Comparison of ENCODE assay signal across 32 cellular contexts in genomic region chr1:221862971-221863370, GRCh38.
"Had no signal": no experiment of that assay in that cellular context is flagged by ENCODE, and none has a peak within 500 bp of the region (broad histone marks: within the 10 kb centered on the region; RNA-seq: fewer than 3 reads in every experiment).

No MANE protein-coding gene starts in this region.

- H3K4me1 ChIP-seq: colonic mucosa, gastroesophageal sphincter, heart left ventricle, parathyroid adenoma, right atrium auricular region, spleen, transverse colon, upper lobe of right lung, uterus had no signal

- ATAC-seq: esophagus mucosa; gastroesophageal sphincter; heart left ventricle; left lobe of liver; mucosa of descending colon; natural killer cell treated with Interleukin-12 subunit alpha and Interleukin-12 subunit beta and Interleukin-15 and Interleukin-18, amount 100 ng/mL, for 72 hours; sciatic nerve; upper lobe of right lung had no signal

- H3K4me2 ChIP-seq: hepatocyte had no signal

- H3K4me1 Mint-ChIP-seq: mesothelial cell of epicardium, neural crest cell had no signal

- H3K4me3 Mint-ChIP-seq: dendritic cell treated with granulocyte-macrophage colony-stimulating factor and Interleukin-4, amounts not matched to agents 40 ng/mL and 50 ng/mL, for 4 days; endodermal cell; mesothelial cell of epicardium; natural killer cell treated with Interleukin-12 subunit alpha and Interleukin-12 subunit beta and Interleukin-15 and Interleukin-18, amount 100 ng/mL, for 72 hours; neural crest cell; stimulated activated memory B cell treated with anti-CD40 and anti-IgM and Interleukin-4, amounts not matched to agents 10 μg/mL and 1 μg/mL and 100 μg/mL, for 72 hours; stimulated activated naive CD8-positive, alpha-beta T cell treated with anti-CD3 and anti-CD28 coated beads, Interleukin-15, Interleukin-2, amounts not matched to agents 100 ng/mL and 50 ng/mL, for 24 hours had no signal

- H3K79me2 ChIP-seq: hepatocyte, parathyroid adenoma had no signal

- H3K36me3 Mint-ChIP-seq: mesothelial cell of epicardium; naive B cell; stimulated activated memory B cell treated with anti-CD40 and anti-IgM and Interleukin-4, amounts not matched to agents 10 μg/mL and 1 μg/mL and 100 μg/mL, for 72 hours had no signal

- H3K27ac Mint-ChIP-seq: dendritic cell treated with granulocyte-macrophage colony-stimulating factor and Interleukin-4, amounts not matched to agents 40 ng/mL and 50 ng/mL, for 4 days; endodermal cell; mesothelial cell of epicardium; natural killer cell treated with Interleukin-12 subunit alpha and Interleukin-12 subunit beta and Interleukin-15 and Interleukin-18, amount 100 ng/mL, for 72 hours; progenitor cell of endocrine pancreas; stimulated activated memory B cell treated with anti-CD40 and anti-IgM and Interleukin-4, amounts not matched to agents 10 μg/mL and 1 μg/mL and 100 μg/mL, for 72 hours; stimulated activated naive CD8-positive, alpha-beta T cell treated with anti-CD3 and anti-CD28 coated beads, Interleukin-15, Interleukin-2, amounts not matched to agents 100 ng/mL and 50 ng/mL, for 24 hours had no signal

- FAIRE-seq: kidney had no signal

- H3K27me3 ChIP-seq: colonic mucosa, gastroesophageal sphincter, heart left ventricle, hepatocyte, neutrophil, right atrium auricular region, spleen, suprapubic skin, transverse colon, upper lobe of right lung, uterus had no signal

- H2AFZ ChIP-seq: hepatocyte, parathyroid adenoma had no signal

- H3K9me3 Mint-ChIP-seq: dendritic cell treated with granulocyte-macrophage colony-stimulating factor and Interleukin-4, amounts not matched to agents 40 ng/mL and 50 ng/mL, for 4 days; endodermal cell; mesothelial cell of epicardium; natural killer cell treated with Interleukin-12 subunit alpha and Interleukin-12 subunit beta and Interleukin-15 and Interleukin-18, amount 100 ng/mL, for 72 hours; neural crest cell; stimulated activated memory B cell treated with anti-CD40 and anti-IgM and Interleukin-4, amounts not matched to agents 10 μg/mL and 1 μg/mL and 100 μg/mL, for 72 hours; stimulated activated naive CD8-positive, alpha-beta T cell treated with anti-CD3 and anti-CD28 coated beads, Interleukin-15, Interleukin-2, amounts not matched to agents 100 ng/mL and 50 ng/mL, for 24 hours had no signal

- H3K4me3 ChIP-seq: colonic mucosa, gastroesophageal sphincter, heart left ventricle, hepatocyte, lung, mucosa of descending colon, right atrium auricular region, spleen, suprapubic skin, transverse colon, upper lobe of right lung, uterus had no signal

- H3K36me3 ChIP-seq: colonic mucosa, gastroesophageal sphincter, heart left ventricle, neutrophil, right atrium auricular region, spleen, suprapubic skin, transverse colon, upper lobe of right lung, uterus had no signal

- H3K27ac ChIP-seq: colonic mucosa, epithelial cell of prostate, gastroesophageal sphincter, heart left ventricle, hepatocyte, neutrophil, parathyroid adenoma, right atrium auricular region, spleen, suprapubic skin, transverse colon, upper lobe of right lung, uterus had no signal

- H3K9ac ChIP-seq: parathyroid adenoma had no signal

- DNase-seq: colonic mucosa; effector CD8-positive, alpha-beta T cell; endodermal cell; foreskin fibroblast; heart left ventricle; kidney; mesenchymal stem cell; mucosa of descending colon; naive B cell; spleen; stimulated activated CD4-positive, alpha-beta T cell treated with anti-CD3 and anti-CD28 coated beads, Interleukin-4, amount 100 ng/mL, for 4 hours; transverse colon; upper lobe of right lung; uterus had no signal

- H3K9me3 ChIP-seq: colonic mucosa, gastroesophageal sphincter, heart left ventricle, mucosa of descending colon, neutrophil, right atrium auricular region, spleen, suprapubic skin, transverse colon, upper lobe of right lung, uterus had no signal

- H3K27me3 Mint-ChIP-seq: dendritic cell treated with granulocyte-macrophage colony-stimulating factor and Interleukin-4, amounts not matched to agents 40 ng/mL and 50 ng/mL, for 4 days; naive B cell; natural killer cell treated with Interleukin-12 subunit alpha and Interleukin-12 subunit beta and Interleukin-15 and Interleukin-18, amount 100 ng/mL, for 72 hours; stimulated activated memory B cell treated with anti-CD40 and anti-IgM and Interleukin-4, amounts not matched to agents 10 μg/mL and 1 μg/mL and 100 μg/mL, for 72 hours; stimulated activated naive CD8-positive, alpha-beta T cell treated with anti-CD3 and anti-CD28 coated beads, Interleukin-15, Interleukin-2, amounts not matched to agents 100 ng/mL and 50 ng/mL, for 24 hours had no signal
